21 cellular contexts compared by ENCODE assay signal in genomic region chr1:220694866-220695382, GRCh38. TPM values are rescaled to one million over a fixed set of nuclear protein-coding genes. Genes with fewer than 3 reads are reported as not detected.
DNase-seq lines count a peak whose midpoint lies in the region; ATAC-seq, FAIRE-seq and TF ChIP-seq lines count a peak whose summit lies in the region.
"Had no signal": no experiment of that assay in that cellular context is flagged by ENCODE, and none has a peak within 500 bp of the region (broad histone marks: within the 10 kb centered on the region; RNA-seq: fewer than 3 reads in every experiment).

No MANE protein-coding gene starts in this region.

- H3K79me1 ChIP-seq in trophoblast cell (ENCODE audit: low read length) = peaks cover 9% of the 10 kb centered on the region

- WGBS in K562 (ENCODE audit: insufficient coverage, low coverage, missing lambda C conversion rate) = under 1% methylated on average over 8 of the region's 8 CpGs
- WGBS in lung, 2 donors = 96 to 99% methylated on average over 8 of the region's 8 CpGs
- WGBS in trophoblast cell (ENCODE audit: extremely low coverage, insufficient coverage, insufficient read length) = no CpG with 5 or more reads among the region's 8 CpGs

- no peak for TF ChIP-seq RAD21 in K562 (CRISPR knock-in tag; conservative IDR thresholded peaks at IDR 0.05 in 1 of 2, IDR thresholded peaks at IDR 0.05 in 1 of 2)

- no peak for FAIRE-seq in K562 (lab: Jason Lieb, UNC)
- peak; percentile 13 for FAIRE-seq in bronchial epithelial cell (lab: Jason Lieb, UNC)
- FAIRE-seq: G401.6, GM12892, GM19239 had no signal

- H3K9me3 ChIP-seq in K562 (replicated peaks; ENCODE audit: control insufficient read depth, insufficient read depth, low read depth, low read length) (no peaks in the 10 kb centered on the region), lung (ENCODE audit: control insufficient read depth in 2 of 2, insufficient read depth in 1 of 2, low read length in 1 of 2) (no peaks in the 10 kb centered on the region), trophoblast cell (ENCODE audit: insufficient read depth, low read depth, low read length) (peaks cover 4% of the 10 kb centered on the region)
- H3K9me3 ChIP-seq: Caco-2 had no signal

- H3K36me3 ChIP-seq in K562 (ENCODE audit: control insufficient read depth, insufficient read depth, low read length) = no peaks in the 10 kb centered on the region
- no peaks in the 10 kb centered on the region for H3K36me3 ChIP-seq in bronchial epithelial cell (ENCODE audit: control insufficient read depth, insufficient read depth, low read length)
- H3K36me3 ChIP-seq in lung (ENCODE audit: control insufficient read depth in 2 of 2, insufficient read depth in 2 of 2, low read length in 2 of 2) = peaks cover 2 to 4% of the 10 kb centered on the region in 2 donors
- peaks cover 8 to 14% of the 10 kb centered on the region in 2 experiments for H3K36me3 ChIP-seq in trophoblast cell (ENCODE audit: control insufficient read depth in 1 of 2, insufficient read depth in 2 of 2, low read length in 2 of 2)
- H3K36me3 ChIP-seq: BLaER1 had no signal

- no peaks in the 10 kb centered on the region for H4K20me1 ChIP-seq in K562 (replicated peaks; ENCODE audit: control insufficient read depth, insufficient read depth, low read length)
- H4K20me1 ChIP-seq: BLaER1 had no signal

- TF ChIP-seq CTCF in K562 (IDR thresholded peaks at IDR 0.05 in 2 of 3, conservative IDR thresholded peaks at IDR 0.05 in 1 of 3; ENCODE audit: insufficient read depth in 2 of 3, low read depth in 1 of 3, low read length in 3 of 3) (no peak), bronchial epithelial cell (IDR thresholded peaks at IDR 0.05; ENCODE audit: insufficient read depth, low read length, severe bottlenecking) (no peak), lung (IDR thresholded peaks at IDR 0.05; ENCODE audit: control extremely low read depth, extremely low read depth) (no peak)

- H4K12ac ChIP-seq in trophoblast cell (ENCODE audit: low read depth, low read length) = no peak overlapping the region

- no peak for TF ChIP-seq POLR2A in K562 (conservative IDR thresholded peaks at IDR 0.05)

- H3K4me2 ChIP-seq in K562 (ENCODE audit: insufficient read depth, low read length) = no peak overlapping the region
- H3K4me2 ChIP-seq in trophoblast cell (ENCODE audit: low read length) = no peak overlapping the region
- H3K4me2 ChIP-seq: BLaER1, GM23338 had no signal

- H4K8ac ChIP-seq in trophoblast cell (ENCODE audit: low read depth, low read length) = no peak overlapping the region

- H2BK120ac ChIP-seq in trophoblast cell (ENCODE audit: insufficient read depth, low read length, poor library complexity) = no peak overlapping the region

- H3K4ac ChIP-seq in trophoblast cell (ENCODE audit: low read depth, low read length) = no peak overlapping the region

- H3K4me3 ChIP-seq in K562 (no peak overlapping the region), bronchial epithelial cell (ENCODE audit: low read depth, low read length) (no peak overlapping the region), lung (no peak overlapping the region), trophoblast cell (ENCODE audit: low read depth, low read length) (no peak overlapping the region)
- H3K4me3 ChIP-seq: BLaER1, GM23338 had no signal

- DNase-seq in K562 (ENCODE audit: extremely low read depth in 1 of 4, low spot score in 3 of 4) (no peak), bronchial epithelial cell (ENCODE audit: low read depth) (no peak), lung (ENCODE audit: low spot score) (peak; percentile 20), trophoblast cell (peak; percentile 48 to 71), epidermal melanocyte (ENCODE audit: insufficient read length, low spot score) (no peak)
- DNase-seq: CD4-positive, CD25-positive, alpha-beta regulatory T cell; CD8-positive, alpha-beta T cell; DMS153; DND-41; H9 had no signal

- H3K9ac ChIP-seq in K562 (ENCODE audit: insufficient read depth in 1 of 2, low read depth in 2 of 2, low read length in 2 of 2) (no peak overlapping the region), trophoblast cell (ENCODE audit: low read length) (no peak overlapping the region)
- H3K9ac ChIP-seq: BLaER1 had no signal

- H4K91ac ChIP-seq in trophoblast cell (ENCODE audit: low read depth, low read length) = peak overlapping the region; percentile 61

- CTCF ChIA-PET in K562 (lab: Yijun Ruan, JAX; ENCODE audit: low intra/inter-chr PET ratio) = no interaction called here

- no peak overlapping the region for H2AK5ac ChIP-seq in trophoblast cell (ENCODE audit: low read length)

- H3K79me2 ChIP-seq in K562 (ENCODE audit: control insufficient read depth, insufficient read depth, low read length) = no peaks in the 10 kb centered on the region
- H3K79me2 ChIP-seq in trophoblast cell (ENCODE audit: control insufficient read depth, insufficient read depth, low read length, poor library complexity) = peaks cover 8% of the 10 kb centered on the region

- peak overlapping the region; percentile 58 for H3K14ac ChIP-seq in trophoblast cell (ENCODE audit: low read length)

- POLR2A ChIA-PET in K562 (lab: Yijun Ruan, JAX) = interaction anchor here (0.7 kb wide), 1 partner anchor 26 kb away, joined by 3 read pairs; no protein-coding TSS in a partner anchor

- in situ Hi-C loops in K562 (cut with MboI) = no loop called here

- peaks cover 0 to 6% of the 10 kb centered on the region in 2 experiments; a peak in 1 of 5 replicates for H3K4me1 ChIP-seq in K562 (replicated peaks in 1 of 2; ENCODE audit: control insufficient read depth in 2 of 2, insufficient read depth in 2 of 2, low read length in 2 of 2)
- no peaks in the 10 kb centered on the region for H3K4me1 ChIP-seq in lung (ENCODE audit: control insufficient read depth in 2 of 2, insufficient read depth in 2 of 2, low read length in 2 of 2)
- peaks cover 17 to 20% of the 10 kb centered on the region in 2 experiments for H3K4me1 ChIP-seq in trophoblast cell (ENCODE audit: control insufficient read depth in 1 of 2, insufficient read depth in 2 of 2, low read length in 2 of 2)

- H2BK12ac ChIP-seq in trophoblast cell (ENCODE audit: low read length) = peak overlapping the region; percentile 31

- H2AFZ ChIP-seq in K562 (ENCODE audit: low read depth, low read length) (no peak overlapping the region), trophoblast cell (ENCODE audit: insufficient read depth, low read length, poor library complexity) (no peak overlapping the region)
- H2AFZ ChIP-seq: GM23338 had no signal

- H2BK5ac ChIP-seq in trophoblast cell (ENCODE audit: low read depth, low read length, poor library complexity) = no peak overlapping the region

- H3K27me3 ChIP-seq in K562 (ENCODE audit: control insufficient read depth in 2 of 2, insufficient read depth in 2 of 2, low read length in 2 of 2) (peaks cover 6 to 36% of the 10 kb centered on the region in 2 experiments; a peak in 3 of 5 replicates), bronchial epithelial cell (ENCODE audit: control insufficient read depth, insufficient read depth, low read length) (no peaks in the 10 kb centered on the region), lung (ENCODE audit: control insufficient read depth, insufficient read depth) (no peaks in the 10 kb centered on the region), trophoblast cell (ENCODE audit: insufficient read depth, low read length) (no peaks in the 10 kb centered on the region)

- no peaks in the 10 kb centered on the region for H3K9me1 ChIP-seq in K562 (ENCODE audit: control insufficient read depth, insufficient read depth, low read length)

- ATAC-seq in K562 = no peak
- no peak for ATAC-seq in lung (ENCODE audit: insufficient read depth, low FRiP score)
- no peak for ATAC-seq in GM21390 (IDR thresholded peaks at IDR 0.05; ENCODE audit: unreplicated experiment)
- ATAC-seq: CD8-positive, alpha-beta T cell; GM23338; HCT116 had no signal

- peak overlapping the region; percentile 55 for H3K18ac ChIP-seq in trophoblast cell (ENCODE audit: low read length)

- no peak for TF ChIP-seq EP300 in K562 (IDR thresholded peaks at IDR 0.05; ENCODE audit: low read length)

- no peak overlapping the region for H3K27ac ChIP-seq in K562 (ENCODE audit: extremely low read depth, low read depth, low read length)
- no peak overlapping the region for H3K27ac ChIP-seq in lung (ENCODE audit: low read depth in 1 of 2, low read length in 1 of 2)
- peak overlapping the region; percentile 1 for H3K27ac ChIP-seq in trophoblast cell (ENCODE audit: low read depth, low read length)
- H3K27ac ChIP-seq: BLaER1, C4-2B had no signal

- BruUV-seq in K562 (replicated peaks; lab: Mats Ljungman, UMichigan) = no TSS peak

- intact Hi-C loops in K562 (cut with micrococcal nuclease) = no loop called here

- H3K23ac ChIP-seq in trophoblast cell (ENCODE audit: low read length) = no peak overlapping the region

RNA-seq across cellular contexts. Expression of gene C1orf115, which starts 4.8 kb away (rescaled TPM):
- not detected in 2 replicates for total RNA-seq in K562 (2011; cell fraction: chromatin; rRNA removed; ENCODE audit: low replicate concordance)
- not detected in 2 replicates for total RNA-seq in K562 (2011; cell fraction: nucleolus; rRNA removed)
- total RNA-seq in K562 (2011; cell fraction: nucleoplasm; rRNA removed) = not detected in 2 replicates
- not detected in 2 replicates for total RNA-seq in K562 (2014; rRNA removed)
- not detected in 2 replicates for total RNA-seq in K562 (2014; rRNA removed; fragmentation: Illumina TruSeq; extraction: Trizol)
- not detected in 2 replicates for total RNA-seq in K562 (2015; rRNA removed; fragmentation: Illumina TruSeq; extraction: Trizol)
- total RNA-seq in K562 (2021) = 0.09 TPM in 1 of 2 replicates, not detected in the other
- polyA plus RNA-seq in K562 (2011; rRNA removed) = not detected in 2 replicates
- not detected in 2 replicates for polyA plus RNA-seq in K562 (2011; cell fraction: cytosol; rRNA removed)
- polyA plus RNA-seq in K562 (2011; cell fraction: nucleus; rRNA removed) = not detected in 2 replicates
- not detected in 2 replicates for polyA plus RNA-seq in K562 (2012)
- not detected in 2 replicates for polyA plus RNA-seq in K562 (2014; fragmentation: Illumina TruSeq; extraction: Trizol)
- polyA plus RNA-seq in K562 (2014; fragmentation: Nextera tagmentation; extraction: Ambion mirVana) = not detected
- polyA plus RNA-seq in K562 (2014; rRNA removed) = not detected in 2 replicates
- not detected in 2 replicates for polyA minus RNA-seq in K562 (2011; rRNA and poly(A)+ RNA removed)
- not detected in 2 replicates for polyA minus RNA-seq in K562 (2011; cell fraction: cytosol; rRNA and poly(A)+ RNA removed)
- not detected in 2 replicates for polyA minus RNA-seq in K562 (2011; cell fraction: nucleus; rRNA and poly(A)+ RNA removed)
- 1.3 and 2.8 TPM in 2 replicates for total RNA-seq in bronchial epithelial cell
- total RNA-seq in lung = 10 to 100 TPM; 18.2 to 19.0 TPM
- 10 to 100 TPM; 13.3 to 18.9 TPM for polyA plus RNA-seq in lung
- 37.0 and 40.6 TPM in 2 replicates for polyA plus RNA-seq in trophoblast cell (2013)
- total RNA-seq: H4 had no signal

RNA-seq across cellular contexts. Expression of gene MTARC2, which starts 53.2 kb away (rescaled TPM):
- total RNA-seq in K562 (2011; cell fraction: chromatin; rRNA removed; ENCODE audit: low replicate concordance) = not detected in 2 replicates
- not detected in 2 replicates for total RNA-seq in K562 (2011; cell fraction: nucleolus; rRNA removed)
- not detected in 2 replicates for total RNA-seq in K562 (2011; cell fraction: nucleoplasm; rRNA removed)
- not detected in 2 replicates for total RNA-seq in K562 (2014; rRNA removed)
- total RNA-seq in K562 (2014; rRNA removed; fragmentation: Illumina TruSeq; extraction: Trizol) = not detected in 2 replicates
- not detected in 2 replicates for total RNA-seq in K562 (2015; rRNA removed; fragmentation: Illumina TruSeq; extraction: Trizol)
- 0.11 and 0.35 TPM in 2 replicates for total RNA-seq in K562 (2021)
- not detected in 2 replicates for polyA plus RNA-seq in K562 (2011; rRNA removed)
- not detected in 2 replicates for polyA plus RNA-seq in K562 (2011; cell fraction: cytosol; rRNA removed)
- polyA plus RNA-seq in K562 (2011; cell fraction: nucleus; rRNA removed) = not detected in 2 replicates
- 0.11 TPM in 1 of 2 replicates, not detected in the other for polyA plus RNA-seq in K562 (2012)
- polyA plus RNA-seq in K562 (2014; fragmentation: Illumina TruSeq; extraction: Trizol) = not detected in 2 replicates
- polyA plus RNA-seq in K562 (2014; fragmentation: Nextera tagmentation; extraction: Ambion mirVana) = under 1 TPM in 1 of 2 experiments, not detected in 1; 0.03 TPM
- polyA plus RNA-seq in K562 (2014; rRNA removed) = not detected in 2 replicates
- polyA minus RNA-seq in K562 (2011; rRNA and poly(A)+ RNA removed) = not detected in 2 replicates
- polyA minus RNA-seq in K562 (2011; cell fraction: cytosol; rRNA and poly(A)+ RNA removed) = not detected in 2 replicates
- not detected in 2 replicates for polyA minus RNA-seq in K562 (2011; cell fraction: nucleus; rRNA and poly(A)+ RNA removed)
- 1.7 and 2.6 TPM in 2 replicates for total RNA-seq in bronchial epithelial cell
- total RNA-seq in lung = 10 to 100 TPM; 42.9 to 49.9 TPM
- 10 to 100 TPM; 21.4 to 36.1 TPM for polyA plus RNA-seq in lung
- polyA plus RNA-seq in trophoblast cell (2013) = 5.5 and 5.6 TPM in 2 replicates
- total RNA-seq: A673; CD4-positive, CD25-positive, alpha-beta regulatory T cell; CD8-positive, alpha-beta T cell had no signal
- polyA plus RNA-seq: CD4-positive, CD25-positive, alpha-beta regulatory T cell had no signal

Comparison
In these comparisons a context has a peak if more than half of its experiments do, and no peak if none do; other contexts are left out.
1. DNase-seq: peak in lung (single experiment) and trophoblast cell (2 of 2); none in K562 (0 of 4), bronchial epithelial cell (single experiment) and epidermal melanocyte (single experiment).
2. RNA of gene MTARC2, which starts 53.2 kb away (total RNA-seq): 42.9 to 49.9 TPM in lung; 1.7 to 2.6 TPM in bronchial epithelial cell and 0.11 to 0.35 TPM in K562; every median in the first group is over 10 times any median in the second.